ENCODE assay signal across 1 cellular context in genomic region chr1:3624194-3625136, GRCh38.
TF ChIP-seq lines count a peak whose summit lies in the region.

TSS of gene TPRG1L (plus strand) at chr1:3625015. CDS start at chr1:3625073, 58 bp downstream.

TF ChIP-seq in K562, 482 proteins besides CTCF, POLR2A, EP300 and RAD21 (continued from another document and continues in another):
- no peak for TF ChIP-seq NCOA2 (IDR thresholded peaks at IDR 0.05; ENCODE audit: partially characterized antibody in 2 of 2)
- peak; percentile 78; the same call in 1 of the 2 replicates for TF ChIP-seq CEBPZ (IDR thresholded peaks at IDR 0.05; ENCODE audit: borderline replicate concordance, low read depth, low read length)
- TF ChIP-seq USF1 (CRISPR knock-in tag; IDR thresholded peaks at IDR 0.05) = peak; percentile 88
- peak; percentile 86 for TF ChIP-seq CREM (IDR thresholded peaks at IDR 0.05; ENCODE audit: low read depth)
- TF ChIP-seq ERF (CRISPR knock-in tag; IDR thresholded peaks at IDR 0.05) = peak; percentile 14; the same call in 1 of the 2 replicates
- TF ChIP-seq U2AF1 (optimal IDR thresholded peaks at IDR 0.05; ENCODE audit: low read depth, low read length) = no peak
- TF ChIP-seq SREBF2 (CRISPR knock-in tag; IDR thresholded peaks at IDR 0.05) = no peak
- TF ChIP-seq CUX1 (CRISPR knock-in tag; IDR thresholded peaks at IDR 0.05) = no peak
- TF ChIP-seq ZNF444 (CRISPR knock-in tag; IDR thresholded peaks at IDR 0.05) = no peak
- no peak for TF ChIP-seq NFXL1 (CRISPR knock-in tag; IDR thresholded peaks at IDR 0.05)
- no peak for TF ChIP-seq MTF1 (CRISPR knock-in tag; IDR thresholded peaks at IDR 0.05; ENCODE audit: borderline replicate concordance)
- TF ChIP-seq OTX1 (CRISPR knock-in tag; IDR thresholded peaks at IDR 0.05) = no peak
- TF ChIP-seq HMG20B (CRISPR knock-in tag; IDR thresholded peaks at IDR 0.05) = no peak
- no peak; the same call in 1 of the 2 replicates for TF ChIP-seq RBFOX2 (IDR thresholded peaks at IDR 0.05; ENCODE audit: low read depth, low read length)
- TF ChIP-seq FOS (IDR thresholded peaks at IDR 0.05; ENCODE audit: extremely low read depth, insufficient read length) = peak; percentile 87
- no peak for TF ChIP-seq PURB (CRISPR knock-in tag; IDR thresholded peaks at IDR 0.05; ENCODE audit: low read depth)
- TF ChIP-seq COPS2 (conservative IDR thresholded peaks at IDR 0.05) = no peak
- no peak for TF ChIP-seq CHAMP1 (IDR thresholded peaks at IDR 0.05)
- no peak for TF ChIP-seq SMARCC2 (IDR thresholded peaks at IDR 0.05; ENCODE audit: low read depth)
- peak; percentile 57; the same call in 1 of the 2 replicates for TF ChIP-seq MYC (IDR thresholded peaks at IDR 0.05; ENCODE audit: low read depth, low read length)
- no peak for TF ChIP-seq MYC (CRISPR knock-in tag; IDR thresholded peaks at IDR 0.05; ENCODE audit: borderline replicate concordance, low read depth)
- TF ChIP-seq ZBTB40 (IDR thresholded peaks at IDR 0.05) = peak; percentile 98
- no peak for TF ChIP-seq ZBTB40 (CRISPR knock-in tag; IDR thresholded peaks at IDR 0.05)
- no peak for TF ChIP-seq CBX2 (IDR thresholded peaks at IDR 0.05; ENCODE audit: insufficient read depth, low read length, poor library complexity, severe bottlenecking)
- TF ChIP-seq ZNF212 (CRISPR knock-in tag; IDR thresholded peaks at IDR 0.05) = no peak
- TF ChIP-seq KDM2B (CRISPR knock-in tag; IDR thresholded peaks at IDR 0.05) = peak; percentile 94
- TF ChIP-seq RBM25 (IDR thresholded peaks at IDR 0.05; ENCODE audit: low read depth, low read length, severe bottlenecking) = peak; percentile 99
- TF ChIP-seq GABPA (tag; conservative IDR thresholded peaks at IDR 0.05; ENCODE audit: low read depth) = peak; percentile 98
- no peak for TF ChIP-seq TCFL5 (CRISPR knock-in tag; conservative IDR thresholded peaks at IDR 0.05)
- peak; percentile 93 for TF ChIP-seq FOXA1 (IDR thresholded peaks at IDR 0.05; ENCODE audit: borderline replicate concordance)
- peak; percentile 79 for TF ChIP-seq KLF1 (tag; IDR thresholded peaks at IDR 0.05)
- peak; percentile 98 for TF ChIP-seq PKNOX1 (IDR thresholded peaks at IDR 0.05)
- no peak for TF ChIP-seq TCF7L2 (IDR thresholded peaks at IDR 0.05; ENCODE audit: low read depth, low read length)
- no peak for TF ChIP-seq ZNF76 (CRISPR knock-in tag; IDR thresholded peaks at IDR 0.05; ENCODE audit: borderline replicate concordance)
- no peak for TF ChIP-seq ZNF707 (CRISPR knock-in tag; conservative IDR thresholded peaks at IDR 0.05)
- TF ChIP-seq SMC3 (conservative IDR thresholded peaks at IDR 0.05; ENCODE audit: insufficient read depth, low read depth, low read length) = no peak
- no peak for TF ChIP-seq ZNF354B (CRISPR knock-in tag; IDR thresholded peaks at IDR 0.05)
- no peak for TF ChIP-seq HES1 (IDR thresholded peaks at IDR 0.05; ENCODE audit: low read depth)
- 0 out of 2 replicates have a peak, but pooled peaks have one; percentile 19 for TF ChIP-seq SMAD4 (CRISPR knock-in tag; conservative IDR thresholded peaks at IDR 0.05)
- no peak for TF ChIP-seq ZNF175 (CRISPR knock-in tag; IDR thresholded peaks at IDR 0.05; ENCODE audit: low read depth)
- TF ChIP-seq POLR2G (IDR thresholded peaks at IDR 0.05; ENCODE audit: low read depth, low read length) = peak; percentile 54; the same call in 1 of the 2 replicates
